8 cellular contexts compared by ENCODE assay signal in genomic region chr1:204494281-204495077, GRCh38. TPM values are rescaled to one million over a fixed set of nuclear protein-coding genes. Genes with fewer than 3 reads are reported as not detected.
DNase-seq lines count a peak whose midpoint lies in the region; ATAC-seq and TF ChIP-seq lines count a peak whose summit lies in the region.

A gene with protein sequence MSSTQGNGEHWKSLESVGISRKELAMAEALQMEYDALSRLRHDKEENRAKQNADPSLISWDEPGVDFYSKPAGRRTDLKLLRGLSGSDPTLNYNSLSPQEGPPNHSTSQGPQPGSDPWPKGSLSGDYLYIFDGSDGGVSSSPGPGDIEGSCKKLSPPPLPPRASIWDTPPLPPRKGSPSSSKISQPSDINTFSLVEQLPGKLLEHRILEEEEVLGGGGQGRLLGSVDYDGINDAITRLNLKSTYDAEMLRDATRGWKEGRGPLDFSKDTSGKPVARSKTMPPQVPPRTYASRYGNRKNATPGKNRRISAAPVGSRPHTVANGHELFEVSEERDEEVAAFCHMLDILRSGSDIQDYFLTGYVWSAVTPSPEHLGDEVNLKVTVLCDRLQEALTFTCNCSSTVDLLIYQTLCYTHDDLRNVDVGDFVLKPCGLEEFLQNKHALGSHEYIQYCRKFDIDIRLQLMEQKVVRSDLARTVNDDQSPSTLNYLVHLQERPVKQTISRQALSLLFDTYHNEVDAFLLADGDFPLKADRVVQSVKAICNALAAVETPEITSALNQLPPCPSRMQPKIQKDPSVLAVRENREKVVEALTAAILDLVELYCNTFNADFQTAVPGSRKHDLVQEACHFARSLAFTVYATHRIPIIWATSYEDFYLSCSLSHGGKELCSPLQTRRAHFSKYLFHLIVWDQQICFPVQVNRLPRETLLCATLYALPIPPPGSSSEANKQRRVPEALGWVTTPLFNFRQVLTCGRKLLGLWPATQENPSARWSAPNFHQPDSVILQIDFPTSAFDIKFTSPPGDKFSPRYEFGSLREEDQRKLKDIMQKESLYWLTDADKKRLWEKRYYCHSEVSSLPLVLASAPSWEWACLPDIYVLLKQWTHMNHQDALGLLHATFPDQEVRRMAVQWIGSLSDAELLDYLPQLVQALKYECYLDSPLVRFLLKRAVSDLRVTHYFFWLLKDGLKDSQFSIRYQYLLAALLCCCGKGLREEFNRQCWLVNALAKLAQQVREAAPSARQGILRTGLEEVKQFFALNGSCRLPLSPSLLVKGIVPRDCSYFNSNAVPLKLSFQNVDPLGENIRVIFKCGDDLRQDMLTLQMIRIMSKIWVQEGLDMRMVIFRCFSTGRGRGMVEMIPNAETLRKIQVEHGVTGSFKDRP (N-terminal part only) (minus strand): TSS chr1:204494805. CDS start chr1:204469802, 25,003 bp downstream.

- H3K9ac ChIP-seq in rectal smooth muscle tissue (ENCODE audit: low read length) = peak within 1 kb of the TSS; percentile 92

- H3K4me3 Mint-ChIP-seq in T-helper 17 cell = peak within 1 kb of the TSS; percentile 93

- H3K36me3 Mint-ChIP-seq in T-helper 17 cell (ENCODE audit: low read depth) = peaks cover under 1% of the 10 kb centered on the region

- WGBS in right cardiac atrium = under 1% methylated on average over 69 of the region's 69 CpGs

- H3K27ac ChIP-seq in ascending aorta (peak within 1 kb of the TSS; percentile 84 to 90), right cardiac atrium (ENCODE audit: low read length) (peak within 1 kb of the TSS; percentile 59), rectal smooth muscle tissue (ENCODE audit: low read depth, low read length) (peak within 1 kb of the TSS; percentile 87)

- H3K4me3 ChIP-seq in ascending aorta (peak within 1 kb of the TSS; percentile 93 to 96), right cardiac atrium (ENCODE audit: low read length) (peak within 1 kb of the TSS; percentile 72), rectal smooth muscle tissue (ENCODE audit: low read length) (peak within 1 kb of the TSS; percentile 98)

- intact Hi-C loops in ascending aorta (cut with DNase I) (loop anchor here (1.0 to 2.0 kb wide), 3 partner anchors 28 to 64 kb away; no protein-coding TSS in a partner anchor), right cardiac atrium (cut with DNase I) (loop anchor here in 2 of 4 donors (2.0 to 5.0 kb wide), 3 partner anchors 32 to 46 kb away; no protein-coding TSS in a partner anchor)

- H3K9me3 ChIP-seq in T-helper 17 cell (ENCODE audit: control insufficient read depth, low read length, poor library complexity, severe bottlenecking) (no peaks in the 10 kb centered on the region), ascending aorta (no peaks in the 10 kb centered on the region), right cardiac atrium (ENCODE audit: control insufficient read depth, low read length) (no peaks in the 10 kb centered on the region)

- H3K27ac Mint-ChIP-seq in T-helper 17 cell = peak within 1 kb of the TSS; percentile 94

- H3K27me3 ChIP-seq in ascending aorta = no peaks in the 10 kb centered on the region
- no peaks in the 10 kb centered on the region for H3K27me3 ChIP-seq in right cardiac atrium (ENCODE audit: control insufficient read depth, insufficient read depth)
- H3K27me3 ChIP-seq in rectal smooth muscle tissue (ENCODE audit: control insufficient read depth, insufficient read depth, low read length) = no peaks in the 10 kb centered on the region

- H3K36me3 ChIP-seq in ascending aorta = no peaks in the 10 kb centered on the region
- peaks cover 7% of the 10 kb centered on the region for H3K36me3 ChIP-seq in rectal smooth muscle tissue (ENCODE audit: control insufficient read depth, insufficient read depth, low read length)

- peak; percentile 55 to 68 (median 60) for TF ChIP-seq CTCF in ascending aorta (IDR thresholded peaks at IDR 0.05)

- H3K4me1 ChIP-seq in ascending aorta = peaks cover 4 to 24% of the 10 kb centered on the region in 2 donors
- peaks cover 4% of the 10 kb centered on the region for H3K4me1 ChIP-seq in right cardiac atrium (ENCODE audit: control insufficient read depth, insufficient read depth, low read length)
- H3K4me1 ChIP-seq in rectal smooth muscle tissue (ENCODE audit: control insufficient read depth, insufficient read depth, low read length) = peaks cover 15% of the 10 kb centered on the region

- peak; percentile 78 for DNase-seq in NCI-H1436 (lab: John Stamatoyannopoulos, UW)
- no peak for DNase-seq in NCI-H1436 treated with DMSO at 0.1 percent for 48 hours (lab: John Stamatoyannopoulos, UW)
- peak; percentile 65 for DNase-seq in NCI-H146 treated with DMSO at 0.1 percent for 48 hours (lab: John Stamatoyannopoulos, UW; ENCODE audit: unreplicated experiment)
- peak; percentile 51 to 55 (median 53) for DNase-seq in T-helper 17 cell
- DNase-seq in ascending aorta (ENCODE audit: low spot score in 2 of 2) = peak in 1 of 2 donors; percentile 88
- DNase-seq in right cardiac atrium = peak; percentile 90 to 95 (median 95)

- peaks cover 56% of the 10 kb centered on the region for H3K4me1 Mint-ChIP-seq in T-helper 17 cell

- ATAC-seq in HG02852 (IDR thresholded peaks at IDR 0.05; ENCODE audit: unreplicated experiment) (peak; percentile 82), T-helper 17 cell (peak; percentile 76), right cardiac atrium (peak; percentile 94 to 96)

- H3K27me3 Mint-ChIP-seq in T-helper 17 cell = peaks cover 4% of the 10 kb centered on the region

RNA-seq across cellular contexts. Expression of the gene that starts here (rescaled TPM):
- total RNA-seq in T-helper 17 cell = 10 to 100 TPM; 35.7 to 51.9 TPM
- total RNA-seq in ascending aorta = 129 TPM
- 10 to 100 TPM; 24.9 to 32.7 (median 29.0) TPM for total RNA-seq in right cardiac atrium
- polyA plus RNA-seq in right cardiac atrium = 13.3 TPM
